Comparison of ENCODE assay signal across 24 cellular contexts in genomic region chr7:15113752-15114151, GRCh38.
DNase-seq lines count a peak whose midpoint lies in the region; ATAC-seq and TF ChIP-seq lines count a peak whose summit lies in the region.
"Had no signal": no experiment of that assay in that cellular context is flagged by ENCODE, and none has a peak within 500 bp of the region (broad histone marks: within the 10 kb centered on the region; RNA-seq: fewer than 3 reads in every experiment).

No MANE protein-coding gene starts in this region.

- no peak overlapping the region for H3K4me3 ChIP-seq in RWPE2 (ENCODE audit: severe bottlenecking)
- H3K4me3 ChIP-seq in fibroblast of mammary gland (ENCODE audit: control insufficient read depth, low read depth, low read length) = no peak overlapping the region
- H3K4me3 ChIP-seq in skeletal muscle cell (ENCODE audit: low read depth, low read length) = no peak overlapping the region
- H3K4me3 ChIP-seq: A549, GM12878, K562, SJCRH30 had no signal

- POLR2A ChIA-PET in activated CD4-positive, alpha-beta memory T cell treated with anti-CD3 and anti-CD28 coated beads, Interleukin-2, amount 10 ng/mL, durations not matched to agents 7 days and 5 days (lab: Charles Lee) = no interaction called here

- H3K4me1 ChIP-seq in RWPE2 (ENCODE audit: insufficient read depth, poor library complexity, severe bottlenecking) = no peaks in the 10 kb centered on the region
- H3K4me1 ChIP-seq: A549, BE2C, SJCRH30 had no signal

- no peaks in the 10 kb centered on the region for H3K4me1 Mint-ChIP-seq in activated CD4-positive, alpha-beta memory T cell treated with anti-CD3 and anti-CD28 coated beads, Interleukin-2, amount 10 ng/mL, durations not matched to agents 7 days and 5 days

- H3K4me3 Mint-ChIP-seq in activated CD4-positive, alpha-beta memory T cell treated with anti-CD3 and anti-CD28 coated beads, Interleukin-2, amount 10 ng/mL, durations not matched to agents 7 days and 5 days = no peak overlapping the region

- H3K27ac Mint-ChIP-seq in activated CD4-positive, alpha-beta memory T cell treated with anti-CD3 and anti-CD28 coated beads, Interleukin-2, amount 10 ng/mL, durations not matched to agents 7 days and 5 days = no peak overlapping the region

- CTCF ChIA-PET in activated CD4-positive, alpha-beta memory T cell treated with anti-CD3 and anti-CD28 coated beads, Interleukin-2, amount 10 ng/mL, durations not matched to agents 7 days and 5 days (lab: Charles Lee) = no interaction called here

- no peaks in the 10 kb centered on the region for H3K27me3 Mint-ChIP-seq in activated CD4-positive, alpha-beta memory T cell treated with anti-CD3 and anti-CD28 coated beads, Interleukin-2, amount 10 ng/mL, durations not matched to agents 7 days and 5 days

- H3K36me3 Mint-ChIP-seq in activated CD4-positive, alpha-beta memory T cell treated with anti-CD3 and anti-CD28 coated beads, Interleukin-2, amount 10 ng/mL, durations not matched to agents 7 days and 5 days (ENCODE audit: low read depth) = no peaks in the 10 kb centered on the region

- no peak overlapping the region for H3K27ac ChIP-seq in RWPE2 (ENCODE audit: poor library complexity, severe bottlenecking)
- H3K27ac ChIP-seq: A549, SJCRH30 had no signal

- no peaks in the 10 kb centered on the region for H3K36me3 ChIP-seq in RWPE2 (ENCODE audit: low read depth)
- H3K36me3 ChIP-seq: BE2C, SJCRH30 had no signal

- no peaks in the 10 kb centered on the region for H3K27me3 ChIP-seq in RWPE2 (ENCODE audit: insufficient read depth, poor library complexity, severe bottlenecking)
- H3K27me3 ChIP-seq: BE2C, SJCRH30 had no signal

- peaks cover 3% of the 10 kb centered on the region for H3K9me3 Mint-ChIP-seq in activated CD4-positive, alpha-beta memory T cell treated with anti-CD3 and anti-CD28 coated beads, Interleukin-2, amount 10 ng/mL, durations not matched to agents 7 days and 5 days

- no peaks in the 10 kb centered on the region for H3K9me3 ChIP-seq in RWPE2 (ENCODE audit: severe bottlenecking)
- H3K9me3 ChIP-seq: A549, BE2C, SJCRH30 had no signal

- DNase-seq in HCEC 1CT (peak; percentile 74), RWPE2 (ENCODE audit: low spot score) (no peak), fibroblast of mammary gland (ENCODE audit: low read depth) (peak; percentile 62), skeletal muscle cell (ENCODE audit: low read depth) (peak; percentile 76), NCI-H2029 treated with DMSO at 0.1 percent for 48 hours (lab: John Stamatoyannopoulos, UW) (no peak), NCI-H2196 (lab: John Stamatoyannopoulos, UW; ENCODE audit: unreplicated experiment) (no peak)
- DNase-seq in activated CD4-positive, alpha-beta memory T cell treated with anti-CD3 and anti-CD28 coated beads, Interleukin-2, amount 10 ng/mL, durations not matched to agents 7 days and 5 days = no peak
- DNase-seq: BE2C; DMS79; GOT3; NCI-H1092 treated with DMSO at 0.1 percent for 48 hours; NCI-H1436 treated with DMSO at 0.1 percent for 48 hours; NCI-H1930; NCI-H226; NCI-H510A treated with DMSO at 0.1 percent for 48 hours; NCI-H748 treated with DMSO at 0.1 percent for 48 hours; NK-92 treated with Interleukin-12 subunit alpha and Interleukin-12 subunit beta, amount 100 ng/mL, for 24 hours; SJCRH30 had no signal

- TF ChIP-seq CTCF in RWPE2 (IDR thresholded peaks at IDR 0.05; ENCODE audit: poor library complexity, severe bottlenecking) (no peak), fibroblast of mammary gland (conservative IDR thresholded peaks at IDR 0.05; ENCODE audit: control insufficient read depth, insufficient read depth, low read depth, low read length) (no peak)

- ATAC-seq in RWPE2 (ENCODE audit: low read depth) = peak; percentile 33; the same call in 1 of the 3 replicates
- ATAC-seq in HG02571 (IDR thresholded peaks at IDR 0.05; ENCODE audit: unreplicated experiment) = no peak
- ATAC-seq: A549, GM12878, HepG2, K562, Panc1 had no signal

Comparison
In these comparisons a context has a peak if more than half of its experiments do, and no peak if none do; other contexts are left out.
1. DNase-seq: peak in HCEC 1CT (single experiment), fibroblast of mammary gland (single experiment) and skeletal muscle cell (single experiment); none in RWPE2 (single experiment), NCI-H2029 treated with DMSO at 0.1 percent for 48 hours (single experiment), activated CD4-positive, alpha-beta memory T cell treated with anti-CD3 and anti-CD28 coated beads, Interleukin-2, amount 10 ng/mL, durations not matched to agents 7 days and 5 days (single experiment) and NCI-H2196 (single experiment).